In genomic region chr17:70808596-70808995, GRCh38 we compare ENCODE assay signal across 12 cellular contexts.
DNase-seq lines count a peak whose midpoint lies in the region; ATAC-seq and TF ChIP-seq lines count a peak whose summit lies in the region.
"Had no signal": no experiment of that assay in that cellular context is flagged by ENCODE, and none has a peak within 500 bp of the region (broad histone marks: within the 10 kb centered on the region; RNA-seq: fewer than 3 reads in every experiment).

No MANE protein-coding gene starts in this region.

- H3K27me3 ChIP-seq in right lobe of liver: no peaks in the 10 kb centered on the region

- TF ChIP-seq POLR2A in right lobe of liver (IDR thresholded peaks at IDR 0.05): no peak

- peak; percentile 12 for DNase-seq in GM12865 (ENCODE audit: low read depth)
- peak; percentile 21 for DNase-seq in LHCN-M2 (ENCODE audit: low read depth)
- DNase-seq in astrocyte of the spinal cord (ENCODE audit: low read depth, low spot score): no peak
- no peak for DNase-seq in right lobe of liver
- DNase-seq in stimulated activated CD4-positive, alpha-beta T cell treated with anti-CD3 and anti-CD28 coated beads, Interleukin-2, amount 100 ng/mL, for 24 hours: no peak
- DNase-seq in activated gamma-delta T cell treated with Interleukin-2 at 50 U/mL for 16 hours: no peak
- DNase-seq in C1 segment of cervical spinal cord (lab: John Stamatoyannopoulos, UW): no peak
- DNase-seq: DMS79, NCI-H446 treated with DMSO at 0.1 percent for 48 hours had no signal

- peak in 3 of 4 donors; percentile 55 to 64 (median 59) for ATAC-seq in right lobe of liver
- no peak for ATAC-seq in HG03469 (IDR thresholded peaks at IDR 0.05; ENCODE audit: unreplicated experiment)
- ATAC-seq: activated T-helper 17 cell treated with anti-CD3 and anti-CD28 coated beads, Interleukin-2, amount 50 U/mL, for 72 hours had no signal

- in situ Hi-C loops in astrocyte of the spinal cord (cut with HindIII; ENCODE audit: low sequenced_read_pairs): no loop called here

- no CpG with 5 or more reads among the region's 2 CpGs for WGBS in right lobe of liver (ENCODE audit: insufficient coverage, low coverage, low lambda C conversion rate, missing lambda C conversion rate)

- H3K36me3 ChIP-seq in right lobe of liver: no peaks in the 10 kb centered on the region

- no peaks in the 10 kb centered on the region for H3K9me3 ChIP-seq in right lobe of liver

- H3K4me3 ChIP-seq in GM12865 (ENCODE audit: low read depth, low read length) (no peak overlapping the region), astrocyte of the spinal cord (ENCODE audit: low read depth, low read length) (no peak overlapping the region), right lobe of liver (no peak overlapping the region)

- intact Hi-C loops in right lobe of liver (cut with DNase I): no loop called here

- no peak overlapping the region for H3K27ac ChIP-seq in right lobe of liver
- H3K27ac ChIP-seq: parathyroid adenoma had no signal

- no peaks in the 10 kb centered on the region for H3K4me1 ChIP-seq in right lobe of liver
- H3K4me1 ChIP-seq: parathyroid adenoma had no signal

- TF ChIP-seq CTCF in GM12865 (IDR thresholded peaks at IDR 0.05; ENCODE audit: insufficient read depth, low read depth, low read length, missing control alignments): no peak
- peak; percentile 35 for TF ChIP-seq CTCF in astrocyte of the spinal cord (IDR thresholded peaks at IDR 0.05; ENCODE audit: low read depth, low read length)
- TF ChIP-seq CTCF in right lobe of liver (IDR thresholded peaks at IDR 0.05): peak; percentile 18 to 46 (median 42)

Comparison
In these comparisons a context has a peak if more than half of its experiments do, and no peak if none do; other contexts are left out.
1. DNase-seq: peak in GM12865 (single experiment) and LHCN-M2 (single experiment); none in astrocyte of the spinal cord (single experiment), right lobe of liver (0 of 3), stimulated activated CD4-positive, alpha-beta T cell treated with anti-CD3 and anti-CD28 coated beads, Interleukin-2, amount 100 ng/mL, for 24 hours (0 of 2), activated gamma-delta T cell treated with Interleukin-2 at 50 U/mL for 16 hours (single experiment) and C1 segment of cervical spinal cord (0 of 14).